ENCODE assay signal across 8 cellular contexts in the genomic region with DNA sequence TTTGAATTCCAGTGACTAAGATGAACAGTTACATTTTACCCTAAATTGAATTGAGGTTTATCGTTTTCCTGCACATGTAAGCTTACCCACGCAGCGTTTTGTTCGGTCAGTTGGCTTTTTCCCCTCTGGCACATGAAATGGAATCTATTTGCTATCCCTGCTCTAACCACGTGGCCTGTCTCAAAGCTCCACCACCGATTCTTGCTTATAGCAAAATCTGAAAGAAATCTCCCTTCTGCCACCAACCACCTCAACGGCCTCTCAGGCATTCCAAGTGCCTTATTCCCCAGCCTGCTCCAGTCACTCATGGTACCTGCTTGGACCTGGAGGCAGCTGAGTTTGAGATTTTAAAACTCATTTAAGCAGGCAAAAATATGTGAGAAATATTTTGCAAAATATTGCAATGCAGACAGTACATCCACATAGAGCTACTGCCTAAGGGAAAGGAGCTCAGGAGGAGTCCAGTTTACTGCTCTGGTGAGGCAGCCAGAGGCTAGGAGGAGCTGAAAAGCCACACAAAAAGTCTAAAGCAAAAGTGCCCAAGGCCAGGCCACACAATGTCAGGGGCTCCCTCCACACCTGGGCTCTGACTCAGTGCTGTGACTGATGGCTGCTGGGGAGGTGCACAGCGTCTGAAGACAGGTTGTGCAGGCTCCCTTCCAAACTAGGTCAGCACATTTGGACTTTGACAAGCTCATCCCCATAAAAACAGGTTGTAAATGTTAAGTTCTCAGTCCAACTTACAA. TPM values are rescaled to one million over a fixed set of nuclear protein-coding genes. Genes with fewer than 3 reads are reported as not detected.
DNase-seq lines count a peak whose midpoint lies in the region; ATAC-seq and TF ChIP-seq lines count a peak whose summit lies in the region.

No MANE protein-coding gene starts in this region.

- H3K9me3 ChIP-seq in RWPE2 (ENCODE audit: severe bottlenecking): no peaks in the 10 kb centered on the region
- no peaks in the 10 kb centered on the region for H3K9me3 ChIP-seq in naive thymus-derived CD4-positive, alpha-beta T cell (ENCODE audit: control insufficient read depth in 2 of 3, low read length in 3 of 3)
- H3K9me3 ChIP-seq in aorta (ENCODE audit: control insufficient read depth, low read length): no peaks in the 10 kb centered on the region

- H3K27me3 ChIP-seq in RWPE2 (ENCODE audit: insufficient read depth, poor library complexity, severe bottlenecking) (no peaks in the 10 kb centered on the region), aorta (ENCODE audit: control insufficient read depth in 1 of 2, insufficient read depth in 2 of 2, low read length in 1 of 2) (no peaks in the 10 kb centered on the region)
- no peaks in the 10 kb centered on the region for H3K27me3 ChIP-seq in naive thymus-derived CD4-positive, alpha-beta T cell (ENCODE audit: control insufficient read depth in 2 of 2, insufficient read depth in 2 of 2, low read length in 2 of 2)

- H3K27me3 Mint-ChIP-seq in naive thymus-derived CD4-positive, alpha-beta T cell: no peaks in the 10 kb centered on the region

- no peaks in the 10 kb centered on the region for H3K9me3 Mint-ChIP-seq in naive thymus-derived CD4-positive, alpha-beta T cell

- H3K36me3 ChIP-seq in RWPE2 (ENCODE audit: low read depth) (no peaks in the 10 kb centered on the region), aorta (ENCODE audit: control insufficient read depth in 1 of 2, insufficient read depth in 2 of 2, low read length in 1 of 2) (no peaks in the 10 kb centered on the region)
- no peaks in the 10 kb centered on the region for H3K36me3 ChIP-seq in naive thymus-derived CD4-positive, alpha-beta T cell (ENCODE audit: control insufficient read depth in 2 of 3, insufficient read depth in 3 of 3, low read length in 3 of 3)

- 2 to 3% methylated on average over 8 of the region's 8 CpGs for WGBS in aorta, 2 donors

- peak; percentile 57 for DNase-seq in Daoy (ENCODE audit: low read depth)
- DNase-seq in RWPE2 (ENCODE audit: low spot score): peak; percentile 78
- DNase-seq in epithelial cell of esophagus (ENCODE audit: low read depth): peak; percentile 85
- DNase-seq in naive thymus-derived CD4-positive, alpha-beta T cell: no peak
- no peak for DNase-seq in aorta
- DNase-seq in NCI-H2171 treated with DMSO at 0.1 percent for 48 hours (lab: John Stamatoyannopoulos, UW): no peak
- DNase-seq in NCI-H2081 (lab: John Stamatoyannopoulos, UW): no peak

- peaks cover 49 to 93% (median 79%) of the 10 kb centered on the region in 7 donors for H3K4me1 Mint-ChIP-seq in naive thymus-derived CD4-positive, alpha-beta T cell

- peaks cover 0 to 12% (median 0%) of the 10 kb centered on the region in 5 donors for H3K36me3 Mint-ChIP-seq in naive thymus-derived CD4-positive, alpha-beta T cell

- POLR2A ChIA-PET in naive thymus-derived CD4-positive, alpha-beta T cell (lab: Charles Lee): interaction anchor here (2.4 kb wide), 1 partner anchor 60 kb away, joined by 5 read pairs; no protein-coding TSS in a partner anchor

- H3K27ac Mint-ChIP-seq in naive thymus-derived CD4-positive, alpha-beta T cell: peak overlapping the region in 7 of 9 donors; percentile 7 to 86 (median 44)

- H3K4me3 ChIP-seq in RWPE2 (ENCODE audit: severe bottlenecking) (no peak overlapping the region), epithelial cell of esophagus (ENCODE audit: low read length) (no peak overlapping the region), aorta (ENCODE audit: low read length in 2 of 2) (no peak overlapping the region)
- no peak overlapping the region for H3K4me3 ChIP-seq in naive thymus-derived CD4-positive, alpha-beta T cell (ENCODE audit: low read length)

- peaks cover 46% of the 10 kb centered on the region for H3K4me1 ChIP-seq in RWPE2 (ENCODE audit: insufficient read depth, poor library complexity, severe bottlenecking)
- peaks cover 3 to 10% of the 10 kb centered on the region in 2 donors for H3K4me1 ChIP-seq in naive thymus-derived CD4-positive, alpha-beta T cell (ENCODE audit: control insufficient read depth in 2 of 2, insufficient read depth in 2 of 2, low read length in 2 of 2)
- peaks cover 7 to 23% of the 10 kb centered on the region in 2 donors for H3K4me1 ChIP-seq in aorta (ENCODE audit: control insufficient read depth in 1 of 2, insufficient read depth in 2 of 2, low read length in 2 of 2)

- ATAC-seq in RWPE2 (ENCODE audit: low read depth): peak; percentile 83
- ATAC-seq in naive thymus-derived CD4-positive, alpha-beta T cell: no peak
- ATAC-seq in aorta (ENCODE audit: low FRiP score): peak; percentile 74
- no peak for ATAC-seq in GM19397 (IDR thresholded peaks at IDR 0.05; ENCODE audit: unreplicated experiment)

- H3K27ac ChIP-seq in RWPE2 (ENCODE audit: poor library complexity, severe bottlenecking): peak overlapping the region; percentile 92
- H3K27ac ChIP-seq in naive thymus-derived CD4-positive, alpha-beta T cell (ENCODE audit: low read depth, low read length): no peak overlapping the region
- H3K27ac ChIP-seq in aorta (ENCODE audit: low read depth in 1 of 2, low read length in 2 of 2): peak overlapping the region; percentile 29 to 97

- intact Hi-C loops in naive thymus-derived CD4-positive, alpha-beta T cell (cut with micrococcal nuclease): loop anchor here in 1 of 2 donors (10.0 kb wide), 1 partner anchor 236 kb away; no protein-coding TSS in a partner anchor
- intact Hi-C loops in aorta (cut with DNase I): no loop called here

- H3K4me3 Mint-ChIP-seq in naive thymus-derived CD4-positive, alpha-beta T cell: peak overlapping the region in 2 of 10 donors; percentile 29 to 31

- CTCF ChIA-PET in naive thymus-derived CD4-positive, alpha-beta T cell (lab: Charles Lee): no interaction called here

- TF ChIP-seq CTCF in RWPE2 (IDR thresholded peaks at IDR 0.05; ENCODE audit: poor library complexity, severe bottlenecking) (no peak), epithelial cell of esophagus (IDR thresholded peaks at IDR 0.05; ENCODE audit: insufficient read depth, low read depth, low read length, missing control alignments) (no peak)

RNA-seq across cellular contexts. Expression of a gene that starts 26.4 kb away (rescaled TPM):
- 16.1 and 17.8 TPM in 2 replicates for total RNA-seq in Daoy (2014; rRNA removed; shearing (Covaris generic))
- 10 to 100 TPM; 58.8 to 92.7 (median 70.6) TPM for total RNA-seq in naive thymus-derived CD4-positive, alpha-beta T cell
- 10 to 100 TPM; 26.3 to 45.6 TPM for polyA plus RNA-seq in naive thymus-derived CD4-positive, alpha-beta T cell
- 100 to 1,000 TPM in 1 of 2 donors, 10 to 100 TPM in 1; 95.8 to 122 TPM for total RNA-seq in aorta
- polyA plus RNA-seq in aorta: 10 to 100 TPM; 12.9 to 56.7 TPM

Comparison
In these comparisons a context has a peak if more than half of its experiments do, and no peak if none do; other contexts are left out.
1. DNase-seq: peak in Daoy (single experiment), RWPE2 (single experiment) and epithelial cell of esophagus (single experiment); none in naive thymus-derived CD4-positive, alpha-beta T cell (0 of 9), aorta (0 of 2), NCI-H2171 treated with DMSO at 0.1 percent for 48 hours (single experiment) and NCI-H2081 (0 of 2).
2. ATAC-seq: peak in RWPE2 (single experiment) and aorta (single experiment); none in naive thymus-derived CD4-positive, alpha-beta T cell (single experiment) and GM19397 (single experiment).